14 cellular contexts compared by ENCODE assay signal in genomic region chr19:49859838-49860715, GRCh38. TPM values are rescaled to one million over a fixed set of nuclear protein-coding genes. Genes with fewer than 3 reads are reported as not detected.
A peak's percentile ranks its signal among the peaks of the same experiment; 100 is the strongest.
DNase-seq lines count a peak whose midpoint lies in the region; ATAC-seq and TF ChIP-seq lines count a peak whose summit lies in the region.
"Had no signal": no experiment of that assay in that cellular context is flagged by ENCODE, and none has a peak within 500 bp of the region (broad histone marks: within the 10 kb centered on the region; RNA-seq: fewer than 3 reads in every experiment).

No MANE protein-coding gene starts in this region.

- peaks cover 82% of the 10 kb centered on the region for H3K36me3 Mint-ChIP-seq in MCF 10A (ENCODE audit: insufficient read depth, unreplicated experiment)

- intact Hi-C loops in MCF 10A (cut with micrococcal nuclease) = loop anchor here (10.0 kb wide), 1 partner anchor 185 kb away; the partner anchor contains the start of gene PRMT1
- intact Hi-C loops in mammary epithelial cell (cut with micrococcal nuclease) = loop anchor here (10.0 kb wide), 1 partner anchor 285 kb away; no protein-coding TSS in a partner anchor
- intact Hi-C loops in testis (cut with DNase I; ENCODE audit: low total_unique reads) = no loop called here

- no peak overlapping the region for H2AFZ ChIP-seq in mammary epithelial cell (ENCODE audit: low read depth, low read length)
- H2AFZ ChIP-seq in mesenchymal stem cell (ENCODE audit: low read depth, low read length) = no peak overlapping the region

- H3K36me3 ChIP-seq in mammary epithelial cell (ENCODE audit: insufficient read depth, low read length) (peaks cover 12% of the 10 kb centered on the region), WERI-Rb-1 (peaks cover 95% of the 10 kb centered on the region), mesenchymal stem cell (ENCODE audit: control insufficient read depth in 1 of 2, insufficient read depth in 2 of 2, low read depth in 1 of 2, low read length in 2 of 2) (peaks cover 79 to 98% of the 10 kb centered on the region in 2 experiments), testis (ENCODE audit: low read depth, missing control alignments) (no peaks in the 10 kb centered on the region), BE2C (peaks cover 93% of the 10 kb centered on the region)

- no peak overlapping the region for H4K8ac ChIP-seq in mesenchymal stem cell (ENCODE audit: low read length)

- H3K14ac ChIP-seq in mesenchymal stem cell (ENCODE audit: low read length in 2 of 2) = no peak overlapping the region

- H3K9me3 Mint-ChIP-seq in MCF 10A (ENCODE audit: unreplicated experiment) = no peaks in the 10 kb centered on the region
- H3K9me3 Mint-ChIP-seq: activated T-cell treated with anti-CD3 and anti-CD28 coated beads, Interleukin-2, amount 50 U/mL, for 4 hours; IgD-negative memory B cell had no signal

- H4K20me1 ChIP-seq in mammary epithelial cell (ENCODE audit: insufficient read depth, low read length) = no peaks in the 10 kb centered on the region

- ATAC-seq in HG02610 (IDR thresholded peaks at IDR 0.05; ENCODE audit: unreplicated experiment) = no peak
- ATAC-seq: activated T-cell treated with anti-CD3 and anti-CD28 coated beads, Interleukin-2, amount 50 U/mL, for 4 hours had no signal

- no peak overlapping the region for H3K4ac ChIP-seq in mesenchymal stem cell (ENCODE audit: low read depth in 1 of 2, low read length in 2 of 2)

- dilution Hi-C loops in mammary epithelial cell (cut with HindIII; ENCODE audit: low sequenced_read_pairs) = no loop called here

- WGBS in mammary epithelial cell (ENCODE audit: low coverage, missing lambda C conversion rate) = 86% methylated on average over 11 of the region's 25 CpGs
- WGBS in mesenchymal stem cell = 92% methylated on average over 25 of the region's 25 CpGs
- 50 to 83% methylated on average over 12 to 25 of the region's 25 CpGs for WGBS in testis, 2 donors

- H3K9ac ChIP-seq in mammary epithelial cell (ENCODE audit: insufficient read depth, low read length) (no peak overlapping the region), mesenchymal stem cell (ENCODE audit: low read length) (no peak overlapping the region)

- no peaks in the 10 kb centered on the region for H3K27me3 Mint-ChIP-seq in MCF 10A (ENCODE audit: insufficient read depth, unreplicated experiment)
- H3K27me3 Mint-ChIP-seq: IgD-negative memory B cell had no signal

- POLR2A ChIA-PET in MCF 10A (lab: Yijun Ruan, JAX) = interaction anchor here (1.2 to 1.3 kb wide), 3 partner anchors 8 to 10 kb away, joined by 3 to 11 read pairs (median 4); partner anchors contain the start of gene PTOV1

- H3K4me1 ChIP-seq in mammary epithelial cell (ENCODE audit: insufficient read depth, low read length) = peaks cover 4% of the 10 kb centered on the region
- H3K4me1 ChIP-seq in mesenchymal stem cell (ENCODE audit: control insufficient read depth, insufficient read depth, low read depth, low read length) = peaks cover 51% of the 10 kb centered on the region
- H3K4me1 ChIP-seq in testis = peaks cover 58% of the 10 kb centered on the region
- peaks cover 13% of the 10 kb centered on the region for H3K4me1 ChIP-seq in BE2C

- H2BK120ac ChIP-seq in mesenchymal stem cell (ENCODE audit: low read depth, low read length) = no peak overlapping the region

- no peak overlapping the region for H3K27ac Mint-ChIP-seq in MCF 10A (ENCODE audit: low read depth, unreplicated experiment)

- DNase-seq in MCF 10A (ENCODE audit: unreplicated experiment) = no peak
- no peak for DNase-seq in mammary epithelial cell
- DNase-seq in WERI-Rb-1 = peak; percentile 24
- no peak for DNase-seq in mesenchymal stem cell
- peak; percentile 54 for DNase-seq in testis
- no peak for DNase-seq in MV-4-11 (lab: John Stamatoyannopoulos, UW)
- no peak for DNase-seq in BE2C
- DNase-seq: activated T-cell treated with anti-CD3 and anti-CD28 coated beads, Interleukin-2, amount 50 U/mL, for 4 hours; effector CD4-positive, alpha-beta T cell; NCI-H1436 had no signal

- no peak overlapping the region for H3K4me3 ChIP-seq in mammary epithelial cell (replicated peaks in 1 of 3; ENCODE audit: insufficient read depth in 1 of 3, low read depth in 2 of 3, low read length in 3 of 3)
- H3K4me3 ChIP-seq in WERI-Rb-1 (ENCODE audit: low read depth, low read length) = no peak overlapping the region
- no peak overlapping the region for H3K4me3 ChIP-seq in mesenchymal stem cell (ENCODE audit: insufficient read depth in 1 of 2, low read depth in 1 of 2, low read length in 2 of 2)
- H3K4me3 ChIP-seq in testis = no peak overlapping the region
- H3K4me3 ChIP-seq in BE2C (ENCODE audit: low read depth, low read length) = no peak overlapping the region
- H3K4me3 ChIP-seq: ascending aorta had no signal

- H2BK5ac ChIP-seq in mesenchymal stem cell (ENCODE audit: low read depth, low read length, poor library complexity, severe bottlenecking) = peak overlapping the region; percentile 39

- H3K9me3 ChIP-seq in mammary epithelial cell (replicated peaks; ENCODE audit: insufficient read depth, low read length) = no peaks in the 10 kb centered on the region
- no peaks in the 10 kb centered on the region for H3K9me3 ChIP-seq in WERI-Rb-1 (ENCODE audit: severe bottlenecking)
- H3K9me3 ChIP-seq in mesenchymal stem cell (ENCODE audit: control insufficient read depth, low read length) = no peaks in the 10 kb centered on the region
- H3K9me3 ChIP-seq in testis = no peaks in the 10 kb centered on the region
- no peaks in the 10 kb centered on the region; the same call in 1 of the 2 replicates for H3K9me3 ChIP-seq in BE2C
- H3K9me3 ChIP-seq: ascending aorta, neutrophil had no signal

- H3K4me3 Mint-ChIP-seq in MCF 10A (ENCODE audit: unreplicated experiment) = no peak overlapping the region
- H3K4me3 Mint-ChIP-seq: activated T-cell treated with anti-CD3 and anti-CD28 coated beads, Interleukin-2, amount 50 U/mL, for 4 hours had no signal

- H4K91ac ChIP-seq in mesenchymal stem cell (ENCODE audit: low read length) = peak overlapping the region; percentile 34

- no peak overlapping the region for H2BK15ac ChIP-seq in mesenchymal stem cell (ENCODE audit: low read depth, poor library complexity, severe bottlenecking)

- in situ Hi-C loops in mammary epithelial cell (cut with MboI; ENCODE audit: low sequenced_read_pairs in 2 of 2) = no loop called here

- H3K18ac ChIP-seq in mesenchymal stem cell (ENCODE audit: low read depth in 1 of 2, low read length in 2 of 2) = no peak overlapping the region

- H3K79me2 ChIP-seq in mammary epithelial cell (ENCODE audit: insufficient read depth, low read length) = peaks cover 28% of the 10 kb centered on the region

- H3K79me1 ChIP-seq in mesenchymal stem cell (replicated peaks; ENCODE audit: low read length, poor library complexity, severe bottlenecking) = peaks cover 27% of the 10 kb centered on the region

- BruUV-seq in MCF 10A (replicated peaks; lab: Mats Ljungman, UMichigan) (TSS peak; percentile 33), mammary epithelial cell (replicated peaks; lab: Mats Ljungman, UMichigan) (no TSS peak)

- peak overlapping the region; percentile 55 for H2AK5ac ChIP-seq in mesenchymal stem cell (ENCODE audit: low read length, severe bottlenecking)

- no peak for TF ChIP-seq POLR2A in testis (IDR thresholded peaks at IDR 0.05)

- no peaks in the 10 kb centered on the region for H3K4me1 Mint-ChIP-seq in MCF 10A (ENCODE audit: insufficient read depth, unreplicated experiment)

- CTCF ChIA-PET in MCF 10A (lab: Yijun Ruan, JAX) (no interaction called here), mammary epithelial cell (lab: Charles Lee; ENCODE audit: low non-redundant PET) (no interaction called here)

- H3K4me2 ChIP-seq in mammary epithelial cell (ENCODE audit: insufficient read depth, low read depth, low read length) (no peak overlapping the region), mesenchymal stem cell (ENCODE audit: low read length, poor library complexity, severe bottlenecking) (no peak overlapping the region)

- no peak overlapping the region for H3K23ac ChIP-seq in mesenchymal stem cell (ENCODE audit: low read length in 2 of 2)

- H3K27me3 ChIP-seq in mammary epithelial cell (ENCODE audit: insufficient read depth, low read length) (no peaks in the 10 kb centered on the region), WERI-Rb-1 (ENCODE audit: insufficient read depth, low read depth, severe bottlenecking) (no peaks in the 10 kb centered on the region), mesenchymal stem cell (ENCODE audit: control insufficient read depth in 1 of 2, insufficient read depth in 1 of 2, low read length in 2 of 2) (no peaks in the 10 kb centered on the region), testis (no peaks in the 10 kb centered on the region), BE2C (no peaks in the 10 kb centered on the region)
- H3K27me3 ChIP-seq: ascending aorta, neutrophil had no signal

- peak overlapping the region in 1 of 2 experiments; percentile 7 for H2BK12ac ChIP-seq in mesenchymal stem cell (ENCODE audit: low read length in 2 of 2)

- TF ChIP-seq CTCF in MCF 10A (IDR thresholded peaks at IDR 0.05; ENCODE audit: unreplicated experiment) (no peak), mammary epithelial cell (conservative IDR thresholded peaks at IDR 0.05 in 1 of 2, IDR thresholded peaks at IDR 0.05 in 1 of 2; ENCODE audit: extremely low read depth in 1 of 2, insufficient read depth in 1 of 2, low read depth in 1 of 2, low read length in 2 of 2) (no peak), WERI-Rb-1 (IDR thresholded peaks at IDR 0.05; ENCODE audit: low read depth, low read length) (no peak), testis (IDR thresholded peaks at IDR 0.05) (no peak), BE2C (IDR thresholded peaks at IDR 0.05; ENCODE audit: low read depth, low read length) (no peak)

- no peak overlapping the region for H3K27ac ChIP-seq in mammary epithelial cell (ENCODE audit: insufficient read depth, low read depth, low read length)
- peak overlapping the region; percentile 33 for H3K27ac ChIP-seq in WERI-Rb-1
- H3K27ac ChIP-seq in mesenchymal stem cell (ENCODE audit: low read length, poor library complexity, severe bottlenecking) = peak overlapping the region; percentile 86
- peak overlapping the region; percentile 89 to 94 for H3K27ac ChIP-seq in testis
- H3K27ac ChIP-seq: neutrophil had no signal

RNA-seq across cellular contexts. Expression of gene PNKP, which starts 7.3 kb away (rescaled TPM):
- 70.7 and 90.3 TPM in 2 replicates for total RNA-seq in MCF 10A (2022)
- total RNA-seq in mammary epithelial cell = 10 to 100 TPM; 40.0 to 99.3 TPM
- polyA plus RNA-seq in mammary epithelial cell = 27.7 TPM
- polyA minus RNA-seq in mammary epithelial cell = 39.0 TPM
- polyA plus RNA-seq in mesenchymal stem cell (2013, experiment 1 of 2) = 46.8 TPM
- 44.2 TPM for polyA plus RNA-seq in mesenchymal stem cell (2013, experiment 2 of 2)
- total RNA-seq in testis = 100 to 1,000 TPM; 110 to 125 TPM
- polyA plus RNA-seq in testis (ENCODE audit: insufficient read depth, low read depth, low replicate concordance) = 45.5 TPM
- polyA plus RNA-seq in BE2C (2012; ENCODE audit: insufficient read depth, insufficient read length, low read depth) = 137 TPM

RNA-seq across cellular contexts. Expression of gene PTOV1, which starts 9.1 kb away (rescaled TPM):
- 68.5 and 78.8 TPM in 2 replicates for total RNA-seq in MCF 10A (2022)
- total RNA-seq in mammary epithelial cell = 10 to 100 TPM; 28.8 to 85.6 TPM
- 57.1 TPM for polyA plus RNA-seq in mammary epithelial cell
- 50.3 TPM for polyA minus RNA-seq in mammary epithelial cell
- polyA plus RNA-seq in mesenchymal stem cell (2013, experiment 1 of 2) = 141 TPM
- polyA plus RNA-seq in mesenchymal stem cell (2013, experiment 2 of 2) = 146 TPM
- 100 to 1,000 TPM; 257 to 260 TPM for total RNA-seq in testis
- 235 TPM for polyA plus RNA-seq in testis (ENCODE audit: insufficient read depth, low read depth, low replicate concordance)
- polyA plus RNA-seq in BE2C (2012; ENCODE audit: insufficient read depth, insufficient read length, low read depth) = 252 TPM

RNA-seq across cellular contexts. Expression of gene AKT1S1, which starts 17.1 kb away (rescaled TPM):
- total RNA-seq in MCF 10A (2022) (74.7 and 79.2 TPM in 2 replicates), mammary epithelial cell (10 to 100 TPM; 12.3 to 68.3 TPM), testis (10 to 100 TPM; 35.0 to 35.7 TPM)
- polyA plus RNA-seq in mammary epithelial cell (57.0 TPM), testis (ENCODE audit: insufficient read depth, low read depth, low replicate concordance) (42.8 TPM)
- polyA minus RNA-seq in mammary epithelial cell = 35.2 TPM
- 107 TPM for polyA plus RNA-seq in mesenchymal stem cell (2013, experiment 1 of 2)
- 104 TPM for polyA plus RNA-seq in mesenchymal stem cell (2013, experiment 2 of 2)
- polyA plus RNA-seq in BE2C (2012; ENCODE audit: insufficient read depth, insufficient read length, low read depth) = 52.2 TPM

RNA-seq across cellular contexts. Expression of gene TBC1D17, which starts 17.4 kb away (rescaled TPM):
- total RNA-seq in MCF 10A (2022) (25.2 and 25.5 TPM in 2 replicates), mammary epithelial cell (10 to 100 TPM; 13.0 to 32.0 TPM), testis (10 to 100 TPM; 47.2 to 49.1 TPM)
- polyA plus RNA-seq in mammary epithelial cell (23.1 TPM), testis (ENCODE audit: insufficient read depth, low read depth, low replicate concordance) (31.1 TPM)
- 31.2 TPM for polyA minus RNA-seq in mammary epithelial cell
- 51.0 TPM for polyA plus RNA-seq in mesenchymal stem cell (2013, experiment 1 of 2)
- polyA plus RNA-seq in mesenchymal stem cell (2013, experiment 2 of 2) = 50.4 TPM
- 39.4 TPM for polyA plus RNA-seq in BE2C (2012; ENCODE audit: insufficient read depth, insufficient read length, low read depth)

RNA-seq across cellular contexts. Expression of gene IL4I1, which starts 36.6 kb away (rescaled TPM):
- total RNA-seq in MCF 10A (2022) (0.37 TPM in 1 of 2 replicates, not detected in the other), mammary epithelial cell (not detected), testis (10 to 100 TPM; 17.1 to 20.4 TPM)
- polyA plus RNA-seq in mammary epithelial cell (0.12 TPM), testis (ENCODE audit: insufficient read depth, low read depth, low replicate concordance) (61.9 TPM)
- not detected for polyA minus RNA-seq in mammary epithelial cell
- 0.36 TPM for polyA plus RNA-seq in mesenchymal stem cell (2013, experiment 1 of 2)
- 0.30 TPM for polyA plus RNA-seq in mesenchymal stem cell (2013, experiment 2 of 2)
- polyA plus RNA-seq in BE2C (2012; ENCODE audit: insufficient read depth, insufficient read length, low read depth) = 0.76 TPM

Comparison
In these comparisons a context has a peak if more than half of its experiments do, and no peak if none do; other contexts are left out.
1. DNase-seq: peak in WERI-Rb-1 (single experiment) and testis (single experiment); none in MCF 10A (single experiment), mammary epithelial cell (single experiment), mesenchymal stem cell (single experiment), MV-4-11 (single experiment) and BE2C (single experiment).